Comparison of ENCODE assay signal across 11 cellular contexts in genomic region chr6:158796353-158796752, GRCh38. TPM values are rescaled to one million over a fixed set of nuclear protein-coding genes. Genes with fewer than 3 reads are reported as not detected.
A peak's percentile ranks its signal among the peaks of the same experiment; 100 is the strongest.
DNase-seq lines count a peak whose midpoint lies in the region; ATAC-seq and TF ChIP-seq lines count a peak whose summit lies in the region.
"Had no signal": no experiment of that assay in that cellular context is flagged by ENCODE, and none has a peak within 500 bp of the region (broad histone marks: within the 10 kb centered on the region; RNA-seq: fewer than 3 reads in every experiment).

No MANE protein-coding gene starts in this region.

- CTCF ChIA-PET in CD8-positive, alpha-beta T cell (lab: Charles Lee), result interaction anchor here (1.2 to 9.8 kb wide), 4 partner anchors 9 to 176 kb away, joined by 3 to 79 read pairs (median 12); no protein-coding TSS in a partner anchor

- peak overlapping the region; percentile 60 for H3K4me3 Mint-ChIP-seq in CD8-positive, alpha-beta T cell
- no peak overlapping the region for H3K4me3 Mint-ChIP-seq in HFFc6
- no peak overlapping the region for H3K4me3 Mint-ChIP-seq in activated naive CD8-positive, alpha-beta T cell treated with anti-CD3 and anti-CD28 coated beads, Interleukin-2, amount 50 U/mL, for 24 hours
- no peak overlapping the region for H3K4me3 Mint-ChIP-seq in nephron

- peaks cover 80% of the 10 kb centered on the region for H3K4me1 Mint-ChIP-seq in CD8-positive, alpha-beta T cell (ENCODE audit: low read depth)
- H3K4me1 Mint-ChIP-seq in HFFc6 (ENCODE audit: low read depth) (peaks cover 57% of the 10 kb centered on the region), nephron (peaks cover 45% of the 10 kb centered on the region)
- H3K4me1 Mint-ChIP-seq in activated naive CD8-positive, alpha-beta T cell treated with anti-CD3 and anti-CD28 coated beads, Interleukin-2, amount 50 U/mL, for 24 hours, result peaks cover 92% of the 10 kb centered on the region

- no peaks in the 10 kb centered on the region for H3K36me3 ChIP-seq in CD8-positive, alpha-beta T cell (ENCODE audit: insufficient read depth, low read length)
- H3K36me3 ChIP-seq: heart left ventricle had no signal

- ATAC-seq in CD8-positive, alpha-beta T cell, result no peak
- no peak for ATAC-seq in activated naive CD8-positive, alpha-beta T cell treated with anti-CD3 and anti-CD28 coated beads, Interleukin-2, amount 50 U/mL, for 24 hours
- ATAC-seq in GM21529 (IDR thresholded peaks at IDR 0.05; ENCODE audit: unreplicated experiment), result no peak
- ATAC-seq: heart left ventricle, left cardiac atrium had no signal

- H3K27ac ChIP-seq in CD8-positive, alpha-beta T cell (ENCODE audit: low read depth, low read length), result no peak overlapping the region

- no peaks in the 10 kb centered on the region for H3K9me3 ChIP-seq in CD8-positive, alpha-beta T cell (ENCODE audit: low read length)
- H3K9me3 ChIP-seq: heart left ventricle had no signal

- POLR2A ChIA-PET in CD8-positive, alpha-beta T cell (lab: Charles Lee), result interaction anchor here (1.0 to 2.5 kb wide), 2 partner anchors 12 to 23 kb away, joined by 3 to 9 read pairs; no protein-coding TSS in a partner anchor

- no peaks in the 10 kb centered on the region for H3K9me3 Mint-ChIP-seq in CD8-positive, alpha-beta T cell
- H3K9me3 Mint-ChIP-seq in HFFc6 (no peaks in the 10 kb centered on the region), nephron (no peaks in the 10 kb centered on the region)
- no peaks in the 10 kb centered on the region for H3K9me3 Mint-ChIP-seq in activated naive CD8-positive, alpha-beta T cell treated with anti-CD3 and anti-CD28 coated beads, Interleukin-2, amount 50 U/mL, for 24 hours

- no peaks in the 10 kb centered on the region for H3K27me3 ChIP-seq in CD8-positive, alpha-beta T cell (ENCODE audit: insufficient read depth, low read length)
- H3K27me3 ChIP-seq: heart left ventricle had no signal

- H3K27ac Mint-ChIP-seq in CD8-positive, alpha-beta T cell, result peak overlapping the region; percentile 85
- H3K27ac Mint-ChIP-seq in HFFc6 (peak overlapping the region; percentile 29; the same call in 1 of the 2 replicates), nephron (peak overlapping the region; percentile 40 to 90 (median 62))
- peak overlapping the region; percentile 89 for H3K27ac Mint-ChIP-seq in activated naive CD8-positive, alpha-beta T cell treated with anti-CD3 and anti-CD28 coated beads, Interleukin-2, amount 50 U/mL, for 24 hours

- peaks cover 47% of the 10 kb centered on the region for H3K36me3 Mint-ChIP-seq in CD8-positive, alpha-beta T cell
- H3K36me3 Mint-ChIP-seq in HFFc6 (ENCODE audit: low read depth) (no peaks in the 10 kb centered on the region; the same call in 1 of the 2 replicates), nephron (ENCODE audit: low read depth) (peaks cover 4% of the 10 kb centered on the region)
- H3K36me3 Mint-ChIP-seq in activated naive CD8-positive, alpha-beta T cell treated with anti-CD3 and anti-CD28 coated beads, Interleukin-2, amount 50 U/mL, for 24 hours (ENCODE audit: low read depth), result peaks cover 36% of the 10 kb centered on the region

- TF ChIP-seq CTCF in CD8-positive, alpha-beta T cell (IDR thresholded peaks at IDR 0.05), result no peak
- TF ChIP-seq CTCF in HFFc6 (IDR thresholded peaks at IDR 0.05) (no peak), nephron (IDR thresholded peaks at IDR 0.05; ENCODE audit: unreplicated experiment in 3 of 3) (no peak)

- H3K27me3 Mint-ChIP-seq in CD8-positive, alpha-beta T cell (ENCODE audit: low read depth), result no peaks in the 10 kb centered on the region
- H3K27me3 Mint-ChIP-seq in HFFc6 (ENCODE audit: insufficient read depth) (peaks cover 2% of the 10 kb centered on the region; the same call in 1 of the 2 replicates), nephron (ENCODE audit: low read depth) (no peaks in the 10 kb centered on the region)
- no peaks in the 10 kb centered on the region for H3K27me3 Mint-ChIP-seq in activated naive CD8-positive, alpha-beta T cell treated with anti-CD3 and anti-CD28 coated beads, Interleukin-2, amount 50 U/mL, for 24 hours

- peak in 1 of 7 experiments; percentile 4 for DNase-seq in CD8-positive, alpha-beta T cell
- no peak for DNase-seq in HFFc6
- DNase-seq in activated naive CD8-positive, alpha-beta T cell treated with anti-CD3 and anti-CD28 coated beads, Interleukin-2, amount 50 U/mL, for 24 hours, result no peak
- DNase-seq in posterior cingulate gyrus, result no peak
- DNase-seq in NCI-H345 treated with DMSO at 0.1 percent for 48 hours (lab: John Stamatoyannopoulos, UW; ENCODE audit: unreplicated experiment), result no peak
- DNase-seq: heart left ventricle; left cardiac atrium; NCI-H146; stimulated activated CD4-positive, alpha-beta T cell treated with anti-CD3 and anti-CD28 coated beads, Interleukin-2, amount 100 ng/mL, for 24 hours had no signal

- peaks cover 78% of the 10 kb centered on the region for H3K4me1 ChIP-seq in CD8-positive, alpha-beta T cell (ENCODE audit: insufficient read depth, low read length)

- intact Hi-C loops in CD8-positive, alpha-beta T cell (cut with DNase I, micrococcal nuclease), result loop anchor here (5.0 to 10.0 kb wide), 2 partner anchors 79 to 308 kb away; no protein-coding TSS in a partner anchor
- intact Hi-C loops in posterior cingulate gyrus (cut with DNase I), result no loop called here

- H3K4me3 ChIP-seq in CD8-positive, alpha-beta T cell (ENCODE audit: low read depth, low read length), result no peak overlapping the region
- H3K4me3 ChIP-seq: heart left ventricle had no signal

RNA-seq across cellular contexts. Expression of gene EZR, which starts 22.8 kb away (rescaled TPM):
- total RNA-seq in CD8-positive, alpha-beta T cell, result 100 to 1,000 TPM; 626 to 627 TPM
- total RNA-seq in HFFc6 (2021; fragmentation: NEBNext Ultra II Directional; extraction: Animal tissue kit (Norgen Biotek cat#: 25700)), result 100 to 1,000 TPM; 118 to 183 (median 178) TPM

Comparison
In these comparisons a context has a peak if more than half of its experiments do, and no peak if none do; other contexts are left out.
1. H3K27ac Mint-ChIP-seq: peak in every context shown above with its lines; median percentile 89 in activated naive CD8-positive, alpha-beta T cell treated with anti-CD3 and anti-CD28 coated beads, Interleukin-2, amount 50 U/mL, for 24 hours; 85 in CD8-positive, alpha-beta T cell; 62 in nephron; 29 in HFFc6.